19 cellular contexts compared by ENCODE assay signal in genomic region chrX:11591712-11592351, GRCh38.
DNase-seq lines count a peak whose midpoint lies in the region; ATAC-seq, FAIRE-seq and TF ChIP-seq lines count a peak whose summit lies in the region.
"Had no signal": no experiment of that assay in that cellular context is flagged by ENCODE, and none has a peak within 500 bp of the region (broad histone marks: within the 10 kb centered on the region; RNA-seq: fewer than 3 reads in every experiment).

No MANE protein-coding gene starts in this region.

- H4K20me1 ChIP-seq in astrocyte (ENCODE audit: insufficient read depth, low read length), result no peaks in the 10 kb centered on the region

- H3K36me3 ChIP-seq in CD4-positive, CD25-positive, alpha-beta regulatory T cell (ENCODE audit: control insufficient read depth, insufficient read depth, low read length), result no peaks in the 10 kb centered on the region
- H3K36me3 ChIP-seq in astrocyte (ENCODE audit: insufficient read depth, low read length) (no peaks in the 10 kb centered on the region), sigmoid colon (no peaks in the 10 kb centered on the region)
- H3K36me3 ChIP-seq: brain microvascular endothelial cell, tibial artery had no signal

- H3K4me1 ChIP-seq in CD4-positive, CD25-positive, alpha-beta regulatory T cell (ENCODE audit: control insufficient read depth, insufficient read depth, low read length, poor library complexity, severe bottlenecking), result no peaks in the 10 kb centered on the region
- H3K4me1 ChIP-seq in astrocyte (ENCODE audit: insufficient read depth, low read length), result peaks cover 7% of the 10 kb centered on the region
- no peaks in the 10 kb centered on the region for H3K4me1 ChIP-seq in sigmoid colon

- no peak overlapping the region for H3K4me2 ChIP-seq in astrocyte (ENCODE audit: low read length)

- intact Hi-C loops in sigmoid colon (cut with DNase I), result no loop called here

- no peaks in the 10 kb centered on the region for H3K27me3 Mint-ChIP-seq in CD4-positive, CD25-positive, alpha-beta regulatory T cell
- no peaks in the 10 kb centered on the region for H3K27me3 Mint-ChIP-seq in astrocyte (ENCODE audit: low read depth, unreplicated experiment)
- H3K27me3 Mint-ChIP-seq in naive thymus-derived CD8-positive, alpha-beta T cell, result peaks cover 0 to 3% (median under 1%) of the 10 kb centered on the region in 5 donors

- peaks cover 0 to 3% (median 0%) of the 10 kb centered on the region in 7 donors for H3K9me3 Mint-ChIP-seq in CD4-positive, CD25-positive, alpha-beta regulatory T cell
- H3K9me3 Mint-ChIP-seq in astrocyte (ENCODE audit: unreplicated experiment), result no peaks in the 10 kb centered on the region
- peaks cover 0 to 6% (median 0%) of the 10 kb centered on the region in 9 donors for H3K9me3 Mint-ChIP-seq in naive thymus-derived CD8-positive, alpha-beta T cell
- H3K9me3 Mint-ChIP-seq: activated B cell treated with CpG ODN at 0.5 μM for 24 hours had no signal

- no peaks in the 10 kb centered on the region for H3K79me2 ChIP-seq in astrocyte (ENCODE audit: insufficient read depth, low read length)

- no peak overlapping the region for H3K4me3 ChIP-seq in CD4-positive, CD25-positive, alpha-beta regulatory T cell (ENCODE audit: low read depth, low read length)
- H3K4me3 ChIP-seq in NB4 (ENCODE audit: low read depth, low read length) (no peak overlapping the region), astrocyte (ENCODE audit: insufficient read depth, low read depth, low read length) (no peak overlapping the region), sigmoid colon (no peak overlapping the region)
- H3K4me3 ChIP-seq: dorsolateral prefrontal cortex, tibial artery had no signal

- POLR2A ChIA-PET in naive thymus-derived CD8-positive, alpha-beta T cell (lab: Charles Lee), result no interaction called here

- no peak overlapping the region for H3K27ac ChIP-seq in CD4-positive, CD25-positive, alpha-beta regulatory T cell (ENCODE audit: insufficient read depth, low read length, poor library complexity, severe bottlenecking)
- H3K27ac ChIP-seq in astrocyte (ENCODE audit: low read depth, low read length), result no peak overlapping the region
- no peak overlapping the region for H3K27ac ChIP-seq in sigmoid colon
- H3K27ac ChIP-seq: brain microvascular endothelial cell, dorsolateral prefrontal cortex, tibial artery had no signal

- TF ChIP-seq POLR2A in NB4 (IDR thresholded peaks at IDR 0.05; ENCODE audit: extremely low read depth, insufficient read length), result no peak
- TF ChIP-seq POLR2A in sigmoid colon (IDR thresholded peaks at IDR 0.05), result no peak

- H3K27ac Mint-ChIP-seq in CD4-positive, CD25-positive, alpha-beta regulatory T cell, result peak overlapping the region in 1 of 3 donors; percentile 1
- H3K27ac Mint-ChIP-seq in astrocyte (ENCODE audit: unreplicated experiment), result no peak overlapping the region
- peak overlapping the region in 1 of 10 donors; percentile 18 for H3K27ac Mint-ChIP-seq in naive thymus-derived CD8-positive, alpha-beta T cell
- H3K27ac Mint-ChIP-seq: activated B cell treated with CpG ODN at 0.5 μM for 24 hours, naive B cell had no signal

- no peak overlapping the region for H3K4me3 Mint-ChIP-seq in CD4-positive, CD25-positive, alpha-beta regulatory T cell
- H3K4me3 Mint-ChIP-seq in astrocyte (ENCODE audit: unreplicated experiment), result no peak overlapping the region
- peak overlapping the region in 3 of 10 donors; percentile 15 to 35 (median 25) for H3K4me3 Mint-ChIP-seq in naive thymus-derived CD8-positive, alpha-beta T cell
- H3K4me3 Mint-ChIP-seq: activated B cell treated with CpG ODN at 0.5 μM for 24 hours, naive B cell had no signal

- peaks cover 0 to 6% (median under 1%) of the 10 kb centered on the region in 4 donors for H3K4me1 Mint-ChIP-seq in CD4-positive, CD25-positive, alpha-beta regulatory T cell
- H3K4me1 Mint-ChIP-seq in astrocyte (ENCODE audit: low read depth, unreplicated experiment), result peaks cover 7% of the 10 kb centered on the region
- H3K4me1 Mint-ChIP-seq in naive thymus-derived CD8-positive, alpha-beta T cell, result peaks cover 4 to 10% (median 8%) of the 10 kb centered on the region in 4 donors

- ATAC-seq in CD4-positive, CD25-positive, alpha-beta regulatory T cell (ENCODE audit: low read depth in 2 of 2), result peak; percentile 34 to 53
- ATAC-seq in GM18502 (IDR thresholded peaks at IDR 0.05; ENCODE audit: poor library complexity, unreplicated experiment), result peak; percentile 48
- no peak for ATAC-seq in naive thymus-derived CD8-positive, alpha-beta T cell
- ATAC-seq: left ventricle myocardium superior, PC-3 had no signal

- DNase-seq in CD4-positive, CD25-positive, alpha-beta regulatory T cell, result peak in 1 of 3 donors; percentile 63
- DNase-seq in NB4 (ENCODE audit: low read depth), result peak; percentile 13
- DNase-seq in astrocyte (ENCODE audit: low read depth), result no peak
- DNase-seq in NK-92 (lab: John Stamatoyannopoulos, UW; ENCODE audit: unreplicated experiment), result no peak
- no peak for DNase-seq in sigmoid colon
- DNase-seq in naive thymus-derived CD8-positive, alpha-beta T cell, result no peak
- DNase-seq: activated B cell treated with CpG ODN at 0.5 μM for 24 hours, brain microvascular endothelial cell, C1 segment of cervical spinal cord, DMS79 treated with DMSO at 0.1 percent for 48 hours, dorsolateral prefrontal cortex, left ventricle myocardium superior, naive B cell, NCI-H1417, NCI-H226, PC-3, tibial artery had no signal

- TF ChIP-seq CTCF in NB4 (IDR thresholded peaks at IDR 0.05; ENCODE audit: low read depth, low read length) (no peak), astrocyte (IDR thresholded peaks at IDR 0.05; ENCODE audit: insufficient read depth, low read depth, low read length) (no peak), sigmoid colon (IDR thresholded peaks at IDR 0.05) (no peak)

- FAIRE-seq in astrocyte (lab: Jason Lieb, UNC), result peak; percentile 39
- FAIRE-seq: GM12891 had no signal

- no peak overlapping the region for H2AFZ ChIP-seq in astrocyte (ENCODE audit: low read depth, low read length)

- no peaks in the 10 kb centered on the region for H3K36me3 Mint-ChIP-seq in CD4-positive, CD25-positive, alpha-beta regulatory T cell
- H3K36me3 Mint-ChIP-seq in astrocyte (ENCODE audit: low read depth, unreplicated experiment), result no peaks in the 10 kb centered on the region
- no peaks in the 10 kb centered on the region for H3K36me3 Mint-ChIP-seq in naive thymus-derived CD8-positive, alpha-beta T cell
- H3K36me3 Mint-ChIP-seq: naive B cell had no signal

- no peaks in the 10 kb centered on the region for H3K9me3 ChIP-seq in CD4-positive, CD25-positive, alpha-beta regulatory T cell (ENCODE audit: control insufficient read depth in 2 of 2, low read length in 2 of 2)
- H3K9me3 ChIP-seq in astrocyte (ENCODE audit: insufficient read depth, low read depth, low read length) (no peaks in the 10 kb centered on the region), sigmoid colon (no peaks in the 10 kb centered on the region)
- H3K9me3 ChIP-seq: tibial artery had no signal

- H3K9ac ChIP-seq in astrocyte (ENCODE audit: low read length), result no peak overlapping the region

- no peak for TF ChIP-seq EP300 in sigmoid colon (IDR thresholded peaks at IDR 0.05)

- no peaks in the 10 kb centered on the region for H3K27me3 ChIP-seq in CD4-positive, CD25-positive, alpha-beta regulatory T cell (ENCODE audit: control insufficient read depth, insufficient read depth, low read length)
- H3K27me3 ChIP-seq in astrocyte (ENCODE audit: insufficient read depth, low read length), result no peaks in the 10 kb centered on the region
- no peaks in the 10 kb centered on the region for H3K27me3 ChIP-seq in sigmoid colon
- H3K27me3 ChIP-seq: brain microvascular endothelial cell, tibial artery had no signal

Comparison
In these comparisons a context has a peak if more than half of its experiments do, and no peak if none do; other contexts are left out.
1. ATAC-seq: peak in CD4-positive, CD25-positive, alpha-beta regulatory T cell (2 of 2) and GM18502 (single experiment); none in naive thymus-derived CD8-positive, alpha-beta T cell (0 of 2).